Comparison of ENCODE assay signal across 1 cellular context in genomic region chr20:62566771-62567170, GRCh38.
TF ChIP-seq lines count a peak whose summit lies in the region.

No MANE protein-coding gene starts in this region.

TF ChIP-seq in WTC11, 78 proteins besides CTCF, POLR2A, EP300 and RAD21 (continued from another document):
- TF ChIP-seq E2F4 (CRISPR knock-in tag; IDR thresholded peaks at IDR 0.05; ENCODE audit: borderline replicate concordance, low read depth) (no peak), ZMAT4 (CRISPR knock-in tag; IDR thresholded peaks at IDR 0.05) (no peak), USF2 (CRISPR knock-in tag; IDR thresholded peaks at IDR 0.05) (no peak), TP53 (CRISPR knock-in tag; IDR thresholded peaks at IDR 0.05) (no peak), NFYB (CRISPR knock-in tag; conservative IDR thresholded peaks at IDR 0.05; ENCODE audit: low read depth) (no peak), ZNF512 (CRISPR knock-in tag; IDR thresholded peaks at IDR 0.05; ENCODE audit: borderline replicate concordance) (no peak), ETV6 (CRISPR knock-in tag; IDR thresholded peaks at IDR 0.05) (no peak), MLX (CRISPR knock-in tag; IDR thresholded peaks at IDR 0.05) (no peak), ZSCAN18 (CRISPR knock-in tag; IDR thresholded peaks at IDR 0.05) (no peak), RORB (CRISPR knock-in tag; IDR thresholded peaks at IDR 0.05) (no peak)
